In genomic region chr18:4813708-4814107, GRCh38 we compare ENCODE assay signal across 1 cellular context.
TF ChIP-seq lines count a peak whose summit lies in the region.

No MANE protein-coding gene starts in this region.

TF ChIP-seq in GM23338, 12 proteins besides CTCF, POLR2A, EP300 and RAD21 (continued from another document):
- TF ChIP-seq ZNF462 (CRISPR knock-in tag; IDR thresholded peaks at IDR 0.05), result no peak
- TF ChIP-seq EZH2phosphoT487 (IDR thresholded peaks at IDR 0.05; ENCODE audit: unreplicated experiment), result no peak
